In genomic region chr4:102439835-102440234, GRCh38 we compare ENCODE assay signal across 11 cellular contexts.
A peak's percentile ranks its signal among the peaks of the same experiment; 100 is the strongest.
DNase-seq lines count a peak whose midpoint lies in the region; ATAC-seq and TF ChIP-seq lines count a peak whose summit lies in the region.
"Had no signal": no experiment of that assay in that cellular context is flagged by ENCODE, and none has a peak within 500 bp of the region (broad histone marks: within the 10 kb centered on the region; RNA-seq: fewer than 3 reads in every experiment).

No MANE protein-coding gene starts in this region.

- TF ChIP-seq CTCF in foreskin keratinocyte (conservative IDR thresholded peaks at IDR 0.05): no peak
- TF ChIP-seq CTCF in psoas muscle (IDR thresholded peaks at IDR 0.05): no peak

- no peaks in the 10 kb centered on the region for H3K27me3 ChIP-seq in foreskin keratinocyte
- no peaks in the 10 kb centered on the region for H3K27me3 ChIP-seq in psoas muscle (ENCODE audit: insufficient read depth in 3 of 3, low read length in 2 of 3)
- H3K27me3 ChIP-seq: MG63 had no signal

- H3K27ac ChIP-seq in foreskin keratinocyte (peak overlapping the region; percentile 81), psoas muscle (peak overlapping the region; percentile 75), caudate nucleus (ENCODE audit: low read depth, low read length) (no peak overlapping the region)

- peak; percentile 19 for DNase-seq in Ammon's horn (ENCODE audit: low spot score)
- peak; percentile 36 for DNase-seq in SK-N-DZ (ENCODE audit: low spot score)
- peak in 1 of 2 donors; percentile 71 for DNase-seq in foreskin keratinocyte
- no peak for DNase-seq in psoas muscle
- DNase-seq in caudate nucleus (lab: John Stamatoyannopoulos, UW): no peak
- DNase-seq in NCI-H1694 treated with DMSO at 0.1 percent for 48 hours (lab: John Stamatoyannopoulos, UW): no peak
- no peak for DNase-seq in stimulated activated CD4-positive, alpha-beta T cell treated with anti-CD3 and anti-CD28 coated beads, Interleukin-15, amount 100 ng/mL, for 24 hours
- DNase-seq: activated CD4-positive, alpha-beta T cell treated with anti-CD3 and anti-CD28 coated beads for 48 hours; MG63; stimulated activated naive B cell treated with anti-CD40 and anti-IgM and Interleukin-4, amounts not matched to agents 10 μg/mL and 1 μg/mL and 100 μg/mL, for 72 hours had no signal

- H3K36me3 ChIP-seq in psoas muscle (ENCODE audit: insufficient read depth in 1 of 2, low read depth in 1 of 2): no peaks in the 10 kb centered on the region
- H3K36me3 ChIP-seq: MG63 had no signal

- H3K4me1 ChIP-seq in foreskin keratinocyte: peaks cover 17% of the 10 kb centered on the region
- peaks cover 18% of the 10 kb centered on the region for H3K4me1 ChIP-seq in psoas muscle

- ATAC-seq in foreskin keratinocyte (peak; percentile 70), psoas muscle (peak; percentile 67 to 83 (median 74)), HG02610 (IDR thresholded peaks at IDR 0.05; ENCODE audit: unreplicated experiment) (no peak)
- ATAC-seq: stimulated activated naive B cell treated with anti-CD40 and anti-IgM and Interleukin-4, amounts not matched to agents 10 μg/mL and 1 μg/mL and 100 μg/mL, for 72 hours had no signal

- H3K4me3 ChIP-seq in psoas muscle: peak overlapping the region; percentile 24
- H3K4me3 ChIP-seq: MG63 had no signal

- H3K9me3 ChIP-seq in psoas muscle: no peaks in the 10 kb centered on the region

- intact Hi-C loops in psoas muscle (cut with DNase I): loop anchor here in 1 of 2 donors (10.0 kb wide), 1 partner anchor 175 kb away; no protein-coding TSS in a partner anchor

Comparison
In these comparisons a context has a peak if more than half of its experiments do, and no peak if none do; other contexts are left out.
1. DNase-seq: peak in Ammon's horn (single experiment) and SK-N-DZ (single experiment); none in psoas muscle (0 of 2), caudate nucleus (0 of 61), NCI-H1694 treated with DMSO at 0.1 percent for 48 hours (single experiment) and stimulated activated CD4-positive, alpha-beta T cell treated with anti-CD3 and anti-CD28 coated beads, Interleukin-15, amount 100 ng/mL, for 24 hours (single experiment).